ENCODE assay signal across 16 cellular contexts in the genomic region with DNA sequence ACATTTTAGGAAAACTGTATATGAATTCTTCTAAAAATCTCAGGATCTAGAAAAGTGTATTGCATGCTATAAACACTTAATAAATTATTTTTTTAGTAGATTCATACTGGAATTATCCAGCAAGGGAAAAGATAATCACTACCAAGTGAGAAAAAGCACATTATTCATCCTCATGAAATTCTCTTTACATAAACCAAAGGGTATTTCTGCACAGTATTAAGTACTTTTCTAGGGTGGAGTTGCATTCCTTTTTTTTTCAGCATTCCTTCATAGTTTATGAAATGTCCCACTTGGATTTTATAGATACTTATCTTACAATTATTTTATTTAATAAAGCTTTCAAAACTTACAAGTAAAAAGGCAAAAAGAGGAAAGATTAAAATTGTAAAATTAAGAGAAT.
"Had no signal": no experiment of that assay in that cellular context is flagged by ENCODE, and none has a peak within 500 bp of the region (broad histone marks: within the 10 kb centered on the region; RNA-seq: fewer than 3 reads in every experiment).

No MANE protein-coding gene starts in this region.

- H3K36me3 ChIP-seq: brain microvascular endothelial cell, lower lobe of right lung, sigmoid colon, upper lobe of right lung had no signal

- H3K4me3 Mint-ChIP-seq: activated CD4-positive, alpha-beta T cell treated with anti-CD3 and anti-CD28 coated beads, Interleukin-2, amount 10 ng/mL, durations not matched to agents 7 days and 5 days; activated CD8-positive, alpha-beta T cell treated with anti-CD3 and anti-CD28 coated beads, Interleukin-2, amount 10 ng/mL, durations not matched to agents 7 days and 5 days; activated naive CD4-positive, alpha-beta T cell treated with anti-CD3 and anti-CD28 coated beads for 36 hours; activated T-cell treated with anti-CD3 and anti-CD28 coated beads, Interleukin-2, amount 50 U/mL, for 24 hours; nephron; stimulated activated naive B cell treated with anti-CD40 and anti-IgM and Interleukin-4, amounts not matched to agents 10 μg/mL and 1 μg/mL and 100 μg/mL, for 72 hours had no signal

- DNase-seq: activated CD4-positive, alpha-beta T cell treated with anti-CD3 and anti-CD28 coated beads, Interleukin-2, amount 10 ng/mL, durations not matched to agents 7 days and 5 days; activated CD8-positive, alpha-beta T cell treated with anti-CD3 and anti-CD28 coated beads, Interleukin-2, amount 10 ng/mL, durations not matched to agents 7 days and 5 days; activated naive CD4-positive, alpha-beta T cell treated with anti-CD3 and anti-CD28 coated beads for 36 hours; activated T-cell treated with anti-CD3 and anti-CD28 coated beads, Interleukin-2, amount 50 U/mL, for 24 hours; anterior cingulate cortex; brain microvascular endothelial cell; cortex of kidney; hippocampal formation; islet precursor cell; lower lobe of right lung; nucleus accumbens; sigmoid colon; stimulated activated naive B cell treated with anti-CD40 and anti-IgM and Interleukin-4, amounts not matched to agents 10 μg/mL and 1 μg/mL and 100 μg/mL, for 72 hours; upper lobe of right lung had no signal

- H3K9me3 Mint-ChIP-seq: activated CD4-positive, alpha-beta T cell treated with anti-CD3 and anti-CD28 coated beads, Interleukin-2, amount 10 ng/mL, durations not matched to agents 7 days and 5 days; activated naive CD4-positive, alpha-beta T cell treated with anti-CD3 and anti-CD28 coated beads for 36 hours; activated T-cell treated with anti-CD3 and anti-CD28 coated beads, Interleukin-2, amount 50 U/mL, for 24 hours; nephron had no signal

- H3K4me1 ChIP-seq: lower lobe of right lung, upper lobe of right lung had no signal

- H3K27me3 Mint-ChIP-seq: activated CD4-positive, alpha-beta T cell treated with anti-CD3 and anti-CD28 coated beads, Interleukin-2, amount 10 ng/mL, durations not matched to agents 7 days and 5 days; activated T-cell treated with anti-CD3 and anti-CD28 coated beads, Interleukin-2, amount 50 U/mL, for 24 hours; stimulated activated naive B cell treated with anti-CD40 and anti-IgM and Interleukin-4, amounts not matched to agents 10 μg/mL and 1 μg/mL and 100 μg/mL, for 72 hours had no signal

- H3K27me3 ChIP-seq: brain microvascular endothelial cell, sigmoid colon, upper lobe of right lung had no signal

- H3K9me3 ChIP-seq: lower lobe of right lung, sigmoid colon, upper lobe of right lung had no signal

- H3K27ac ChIP-seq: brain microvascular endothelial cell, lower lobe of right lung, upper lobe of right lung had no signal

- H3K27ac Mint-ChIP-seq: activated CD4-positive, alpha-beta T cell treated with anti-CD3 and anti-CD28 coated beads, Interleukin-2, amount 10 ng/mL, durations not matched to agents 7 days and 5 days; activated CD8-positive, alpha-beta T cell treated with anti-CD3 and anti-CD28 coated beads, Interleukin-2, amount 10 ng/mL, durations not matched to agents 7 days and 5 days; activated naive CD4-positive, alpha-beta T cell treated with anti-CD3 and anti-CD28 coated beads for 36 hours; activated T-cell treated with anti-CD3 and anti-CD28 coated beads, Interleukin-2, amount 50 U/mL, for 24 hours; activated T-helper 2 cell treated with anti-CD3 and anti-CD28 coated beads, Interferon-gamma antibody, Interleukin-2, Interleukin-4, amounts not matched to agents 10 μg/mL and 5 μg/mL and 100 μg/mL, durations not matched to agents 14 hours and 24 hours and 36 hours; nephron; stimulated activated naive B cell treated with anti-CD40 and anti-IgM and Interleukin-4, amounts not matched to agents 10 μg/mL and 1 μg/mL and 100 μg/mL, for 72 hours had no signal

- H3K4me1 Mint-ChIP-seq: activated CD4-positive, alpha-beta T cell treated with anti-CD3 and anti-CD28 coated beads, Interleukin-2, amount 10 ng/mL, durations not matched to agents 7 days and 5 days; stimulated activated naive B cell treated with anti-CD40 and anti-IgM and Interleukin-4, amounts not matched to agents 10 μg/mL and 1 μg/mL and 100 μg/mL, for 72 hours had no signal

- H3K4me3 ChIP-seq: lower lobe of right lung, sigmoid colon, upper lobe of right lung had no signal

- ATAC-seq: activated CD8-positive, alpha-beta T cell treated with anti-CD3 and anti-CD28 coated beads, Interleukin-2, amount 10 ng/mL, durations not matched to agents 7 days and 5 days; lower lobe of right lung; stimulated activated naive B cell treated with anti-CD40 and anti-IgM and Interleukin-4, amounts not matched to agents 10 μg/mL and 1 μg/mL and 100 μg/mL, for 72 hours; upper lobe of right lung had no signal

- H3K36me3 Mint-ChIP-seq: stimulated activated naive B cell treated with anti-CD40 and anti-IgM and Interleukin-4, amounts not matched to agents 10 μg/mL and 1 μg/mL and 100 μg/mL, for 72 hours had no signal
